Comparison of ENCODE assay signal across 15 cellular contexts in the genomic region with DNA sequence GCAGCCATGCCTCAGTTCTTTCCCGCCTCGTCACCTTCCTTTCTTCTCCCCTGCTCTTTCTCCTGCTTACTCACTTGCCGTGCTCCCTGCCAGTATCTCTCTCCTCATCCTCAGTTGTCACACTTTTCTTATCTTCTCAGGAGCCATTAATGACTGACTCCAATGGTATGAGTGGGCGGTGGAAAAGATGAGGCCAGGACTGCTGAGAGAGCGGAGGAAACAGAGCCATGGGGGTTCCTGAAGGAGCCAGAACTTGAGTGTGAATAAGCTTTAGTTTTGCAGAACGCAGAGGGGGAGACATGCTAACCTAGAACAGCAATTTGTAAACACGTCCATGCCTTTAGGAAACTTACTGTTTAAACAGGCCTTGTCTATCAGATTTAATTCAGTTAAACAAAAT.
DNase-seq lines count a peak whose midpoint lies in the region; ATAC-seq and TF ChIP-seq lines count a peak whose summit lies in the region.
"Had no signal": no experiment of that assay in that cellular context is flagged by ENCODE, and none has a peak within 500 bp of the region (broad histone marks: within the 10 kb centered on the region; RNA-seq: fewer than 3 reads in every experiment).

No MANE protein-coding gene starts in this region.

- H3K4me3 ChIP-seq in A673 (ENCODE audit: low read depth, low read length, poor library complexity, severe bottlenecking) (no peak overlapping the region), HEK293 (ENCODE audit: low read depth, low read length) (no peak overlapping the region), astrocyte of the spinal cord (ENCODE audit: low read depth, low read length) (no peak overlapping the region), suprapubic skin (no peak overlapping the region)
- H3K4me3 ChIP-seq: coronary artery, left lung had no signal

- no peak for TF ChIP-seq EP300 in suprapubic skin (IDR thresholded peaks at IDR 0.05)

- no peak for TF ChIP-seq CTCF in A673 (conservative IDR thresholded peaks at IDR 0.05; ENCODE audit: low read depth, low read length)
- no peak for TF ChIP-seq CTCF in HEK293 (tag by site-specific recombination; IDR thresholded peaks at IDR 0.05)
- TF ChIP-seq CTCF in astrocyte of the spinal cord (IDR thresholded peaks at IDR 0.05; ENCODE audit: low read depth, low read length): no peak
- no peak for TF ChIP-seq CTCF in suprapubic skin (IDR thresholded peaks at IDR 0.05)

- H3K27ac ChIP-seq in A673 (ENCODE audit: low read depth, low read length, poor library complexity, severe bottlenecking): no peak overlapping the region
- H3K27ac ChIP-seq in HEK293 (ENCODE audit: extremely low read depth, low read depth, low read length): no peak overlapping the region
- no peak overlapping the region for H3K27ac ChIP-seq in suprapubic skin
- H3K27ac ChIP-seq: coronary artery, left lung had no signal

- H3K27me3 ChIP-seq in A673 (replicated peaks; ENCODE audit: insufficient read depth, low read depth, low read length, poor library complexity) (peaks cover 23% of the 10 kb centered on the region), suprapubic skin (no peaks in the 10 kb centered on the region)

- POLR2A ChIA-PET in A673 (lab: Charles Lee; ENCODE audit: low non-redundant PET): no interaction called here
- POLR2A ChIA-PET in HEK293 (lab: Yijun Ruan, JAX): no interaction called here

- ATAC-seq in HG03135 (IDR thresholded peaks at IDR 0.05; ENCODE audit: unreplicated experiment): no peak
- ATAC-seq in GM21723 (IDR thresholded peaks at IDR 0.05; ENCODE audit: unreplicated experiment): no peak
- ATAC-seq: left lung; naive thymus-derived CD4-positive, alpha-beta T cell had no signal

- CTCF ChIA-PET in A673 (lab: Charles Lee): no interaction called here
- CTCF ChIA-PET in HEK293 (lab: Yijun Ruan, JAX): interaction anchor here (0.6 kb wide), 1 partner anchor 32 kb away, joined by 3 read pairs; no protein-coding TSS in a partner anchor

- H3K36me3 ChIP-seq in A673 (ENCODE audit: insufficient read depth, low read length, poor library complexity, severe bottlenecking) (no peaks in the 10 kb centered on the region), HEK293 (ENCODE audit: control insufficient read depth in 2 of 2, insufficient read depth in 1 of 2, low read length in 2 of 2) (no peaks in the 10 kb centered on the region), suprapubic skin (no peaks in the 10 kb centered on the region)
- H3K36me3 ChIP-seq: left lung had no signal

- no TSS peak for BruUV-seq in A673 (replicated peaks; lab: Mats Ljungman, UMichigan)

- H3K9me3 ChIP-seq in A673 (ENCODE audit: low read depth, low read length, poor library complexity, severe bottlenecking) (no peaks in the 10 kb centered on the region), HEK293 (ENCODE audit: control insufficient read depth, insufficient read depth, low read depth, low read length) (no peaks in the 10 kb centered on the region), suprapubic skin (peaks cover 6% of the 10 kb centered on the region)

- intact Hi-C loops in A673 (cut with micrococcal nuclease; ENCODE audit: unreplicated experiment): loop anchor here (10.0 kb wide), 1 partner anchor 923 kb away; no protein-coding TSS in a partner anchor

- H3K4me1 ChIP-seq in A673 (ENCODE audit: insufficient read depth, low read length, poor library complexity, severe bottlenecking) (no peaks in the 10 kb centered on the region), HEK293 (ENCODE audit: control insufficient read depth, insufficient read depth, low read length) (no peaks in the 10 kb centered on the region), suprapubic skin (no peaks in the 10 kb centered on the region)
- H3K4me1 ChIP-seq: left lung had no signal

- 83% methylated on average over 7 of the region's 7 CpGs for WGBS in suprapubic skin

- peak; percentile 70 for DNase-seq in A673 (ENCODE audit: low spot score)
- peak; percentile 89 for DNase-seq in astrocyte of the spinal cord (ENCODE audit: low read depth, low spot score)
- DNase-seq in iris pigment epithelial cell (ENCODE audit: low read depth): peak; percentile 93
- no peak for DNase-seq in suprapubic skin (ENCODE audit: low spot score in 2 of 2)
- DNase-seq in NCI-H2227 (lab: John Stamatoyannopoulos, UW; ENCODE audit: unreplicated experiment): no peak
- DNase-seq: activated CD4-positive, alpha-beta T cell treated with anti-CD3 and anti-CD28 coated beads, Interleukin-2, amount 10 ng/mL, durations not matched to agents 24 days and 14 days; COR-L47; left lung; naive thymus-derived CD4-positive, alpha-beta T cell; NCI-H1105; SHP77 treated with DMSO at 0.1 percent for 48 hours had no signal

- in situ Hi-C loops in astrocyte of the spinal cord (cut with HindIII; ENCODE audit: low sequenced_read_pairs): no loop called here

- TF ChIP-seq POLR2A in suprapubic skin (IDR thresholded peaks at IDR 0.05): no peak

TF ChIP-seq in HEK293, 187 proteins besides CTCF, POLR2A, EP300 and RAD21 (continues in another document):
- TF ChIP-seq ZNF785 (tag by site-specific recombination; IDR thresholded peaks at IDR 0.05): no peak
- no peak for TF ChIP-seq ZNF658 (tag by site-specific recombination; IDR thresholded peaks at IDR 0.05)
- peak; percentile 38; the same call in 1 of the 2 replicates for TF ChIP-seq OSR2 (tag by site-specific recombination; IDR thresholded peaks at IDR 0.05)
- TF ChIP-seq MZF1 (tag by site-specific recombination; IDR thresholded peaks at IDR 0.05; ENCODE audit: borderline replicate concordance): no peak
- no peak for TF ChIP-seq ZNF140 (tag by site-specific recombination; IDR thresholded peaks at IDR 0.05)
- peak; percentile 71 for TF ChIP-seq SP7 (tag by site-specific recombination; IDR thresholded peaks at IDR 0.05)
- TF ChIP-seq, protein P1, sequence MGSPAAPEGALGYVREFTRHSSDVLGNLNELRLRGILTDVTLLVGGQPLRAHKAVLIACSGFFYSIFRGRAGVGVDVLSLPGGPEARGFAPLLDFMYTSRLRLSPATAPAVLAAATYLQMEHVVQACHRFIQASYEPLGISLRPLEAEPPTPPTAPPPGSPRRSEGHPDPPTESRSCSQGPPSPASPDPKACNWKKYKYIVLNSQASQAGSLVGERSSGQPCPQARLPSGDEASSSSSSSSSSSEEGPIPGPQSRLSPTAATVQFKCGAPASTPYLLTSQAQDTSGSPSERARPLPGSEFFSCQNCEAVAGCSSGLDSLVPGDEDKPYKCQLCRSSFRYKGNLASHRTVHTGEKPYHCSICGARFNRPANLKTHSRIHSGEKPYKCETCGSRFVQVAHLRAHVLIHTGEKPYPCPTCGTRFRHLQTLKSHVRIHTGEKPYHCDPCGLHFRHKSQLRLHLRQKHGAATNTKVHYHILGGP (tag by site-specific recombination; IDR thresholded peaks at IDR 0.05): no peak
- TF ChIP-seq, protein P2, sequence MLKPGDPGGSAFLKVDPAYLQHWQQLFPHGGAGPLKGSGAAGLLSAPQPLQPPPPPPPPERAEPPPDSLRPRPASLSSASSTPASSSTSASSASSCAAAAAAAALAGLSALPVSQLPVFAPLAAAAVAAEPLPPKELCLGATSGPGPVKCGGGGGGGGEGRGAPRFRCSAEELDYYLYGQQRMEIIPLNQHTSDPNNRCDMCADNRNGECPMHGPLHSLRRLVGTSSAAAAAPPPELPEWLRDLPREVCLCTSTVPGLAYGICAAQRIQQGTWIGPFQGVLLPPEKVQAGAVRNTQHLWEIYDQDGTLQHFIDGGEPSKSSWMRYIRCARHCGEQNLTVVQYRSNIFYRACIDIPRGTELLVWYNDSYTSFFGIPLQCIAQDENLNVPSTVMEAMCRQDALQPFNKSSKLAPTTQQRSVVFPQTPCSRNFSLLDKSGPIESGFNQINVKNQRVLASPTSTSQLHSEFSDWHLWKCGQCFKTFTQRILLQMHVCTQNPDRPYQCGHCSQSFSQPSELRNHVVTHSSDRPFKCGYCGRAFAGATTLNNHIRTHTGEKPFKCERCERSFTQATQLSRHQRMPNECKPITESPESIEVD (tag by site-specific recombination; IDR thresholded peaks at IDR 0.05): no peak
- no peak for TF ChIP-seq ZBTB7A (tag by site-specific recombination; IDR thresholded peaks at IDR 0.05; ENCODE audit: low read depth)
- TF ChIP-seq PRDM1 (tag by site-specific recombination; IDR thresholded peaks at IDR 0.05): 0 out of 2 replicates have a peak, but pooled peaks have one; percentile 48
- peak; percentile 79 for TF ChIP-seq ZFHX2 (tag by site-specific recombination; conservative IDR thresholded peaks at IDR 0.05)
- TF ChIP-seq, protein P3, sequence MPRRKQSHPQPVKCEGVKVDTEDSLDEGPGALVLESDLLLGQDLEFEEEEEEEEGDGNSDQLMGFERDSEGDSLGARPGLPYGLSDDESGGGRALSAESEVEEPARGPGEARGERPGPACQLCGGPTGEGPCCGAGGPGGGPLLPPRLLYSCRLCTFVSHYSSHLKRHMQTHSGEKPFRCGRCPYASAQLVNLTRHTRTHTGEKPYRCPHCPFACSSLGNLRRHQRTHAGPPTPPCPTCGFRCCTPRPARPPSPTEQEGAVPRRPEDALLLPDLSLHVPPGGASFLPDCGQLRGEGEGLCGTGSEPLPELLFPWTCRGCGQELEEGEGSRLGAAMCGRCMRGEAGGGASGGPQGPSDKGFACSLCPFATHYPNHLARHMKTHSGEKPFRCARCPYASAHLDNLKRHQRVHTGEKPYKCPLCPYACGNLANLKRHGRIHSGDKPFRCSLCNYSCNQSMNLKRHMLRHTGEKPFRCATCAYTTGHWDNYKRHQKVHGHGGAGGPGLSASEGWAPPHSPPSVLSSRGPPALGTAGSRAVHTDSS (tag by site-specific recombination; IDR thresholded peaks at IDR 0.05): 0 out of 2 replicates have a peak, but pooled peaks have one; percentile 64
- no peak for TF ChIP-seq ZNF830 (tag by site-specific recombination; IDR thresholded peaks at IDR 0.05; ENCODE audit: low read depth)
- TF ChIP-seq, protein P4, sequence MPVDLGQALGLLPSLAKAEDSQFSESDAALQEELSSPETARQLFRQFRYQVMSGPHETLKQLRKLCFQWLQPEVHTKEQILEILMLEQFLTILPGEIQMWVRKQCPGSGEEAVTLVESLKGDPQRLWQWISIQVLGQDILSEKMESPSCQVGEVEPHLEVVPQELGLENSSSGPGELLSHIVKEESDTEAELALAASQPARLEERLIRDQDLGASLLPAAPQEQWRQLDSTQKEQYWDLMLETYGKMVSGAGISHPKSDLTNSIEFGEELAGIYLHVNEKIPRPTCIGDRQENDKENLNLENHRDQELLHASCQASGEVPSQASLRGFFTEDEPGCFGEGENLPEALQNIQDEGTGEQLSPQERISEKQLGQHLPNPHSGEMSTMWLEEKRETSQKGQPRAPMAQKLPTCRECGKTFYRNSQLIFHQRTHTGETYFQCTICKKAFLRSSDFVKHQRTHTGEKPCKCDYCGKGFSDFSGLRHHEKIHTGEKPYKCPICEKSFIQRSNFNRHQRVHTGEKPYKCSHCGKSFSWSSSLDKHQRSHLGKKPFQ (tag by site-specific recombination; IDR thresholded peaks at IDR 0.05): 0 out of 2 replicates have a peak, but pooled peaks have one; percentile 36
- no peak for TF ChIP-seq GLIS2 (tag by site-specific recombination; IDR thresholded peaks at IDR 0.05)
- no peak for TF ChIP-seq ZBTB20 (tag by site-specific recombination; IDR thresholded peaks at IDR 0.05)
- TF ChIP-seq EGR2 (tag by site-specific recombination; IDR thresholded peaks at IDR 0.05; ENCODE audit: low read depth): 0 out of 2 replicates have a peak, but pooled peaks have one; percentile 67

Comparison
In these comparisons a context has a peak if more than half of its experiments do, and no peak if none do; other contexts are left out.
1. DNase-seq: peak in A673 (single experiment), astrocyte of the spinal cord (single experiment) and iris pigment epithelial cell (single experiment); none in suprapubic skin (0 of 2) and NCI-H2227 (single experiment).